Comparison of ENCODE assay signal across 31 cellular contexts in the genomic region with DNA sequence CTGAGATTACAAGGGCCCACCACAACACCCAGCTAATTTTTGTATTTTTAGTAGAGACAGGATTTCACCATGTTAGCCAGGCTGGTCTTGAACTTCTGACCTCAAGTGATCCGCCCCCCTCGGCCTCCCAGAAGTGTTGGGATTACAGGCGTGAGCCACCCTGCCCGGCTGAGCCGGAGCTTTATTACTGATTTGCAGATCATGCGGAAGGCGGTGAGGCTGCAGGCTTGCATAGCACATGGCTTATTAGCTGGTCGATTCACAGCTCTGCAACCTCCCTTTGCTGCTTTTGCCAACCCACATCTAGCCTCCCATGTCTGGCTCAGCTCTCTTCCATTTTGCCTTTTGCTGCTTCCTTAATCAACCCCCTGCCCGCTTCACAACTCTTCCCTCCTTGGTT.
"Had no signal": no experiment of that assay in that cellular context is flagged by ENCODE, and none has a peak within 500 bp of the region (broad histone marks: within the 10 kb centered on the region; RNA-seq: fewer than 3 reads in every experiment).

No MANE protein-coding gene starts in this region.

- H3K27ac ChIP-seq: breast epithelium, dorsolateral prefrontal cortex, gastrocnemius medialis, ovary, prostate gland, sigmoid colon, upper lobe of right lung, VCaP had no signal

- H3K27ac Mint-ChIP-seq: activated naive CD4-positive, alpha-beta T cell treated with anti-CD3 and anti-CD28 coated beads, Interleukin-2, amount 50 U/mL, for 24 hours; activated naive CD8-positive, alpha-beta T cell treated with anti-CD3 and anti-CD28 coated beads, Interleukin-2, amount 50 U/mL, for 24 hours; activated T-cell treated with anti-CD3 and anti-CD28 coated beads, Interleukin-2, amount 50 U/mL, for 24 hours; effector memory CD8-positive, alpha-beta T cell; natural killer cell; stimulated activated memory B cell treated with anti-CD40 and anti-IgM and Interleukin-4, amounts not matched to agents 10 μg/mL and 1 μg/mL and 100 μg/mL, for 72 hours; T-cell had no signal

- H3K4me3 Mint-ChIP-seq: activated CD4-positive, alpha-beta memory T cell treated with anti-CD3 and anti-CD28 coated beads, Interleukin-2, amount 10 ng/mL, durations not matched to agents 7 days and 5 days; activated CD4-positive, alpha-beta T cell treated with anti-CD3 and anti-CD28 coated beads, Interleukin-2, amount 10 ng/mL, durations not matched to agents 7 days and 5 days; activated naive CD4-positive, alpha-beta T cell treated with anti-CD3 and anti-CD28 coated beads, Interleukin-2, amount 50 U/mL, for 24 hours; activated naive CD8-positive, alpha-beta T cell treated with anti-CD3 and anti-CD28 coated beads, Interleukin-2, amount 50 U/mL, for 24 hours; activated T-cell treated with anti-CD3 and anti-CD28 coated beads, Interleukin-2, amount 50 U/mL, for 24 hours; central memory CD8-positive, alpha-beta T cell; effector memory CD8-positive, alpha-beta T cell; natural killer cell; stimulated activated memory B cell treated with anti-CD40 and anti-IgM and Interleukin-4, amounts not matched to agents 10 μg/mL and 1 μg/mL and 100 μg/mL, for 72 hours; stimulated activated naive CD8-positive, alpha-beta T cell treated with anti-CD3 and anti-CD28 coated beads, Interleukin-15, amount 100 ng/mL, for 72 hours; T-cell had no signal

- ATAC-seq: activated CD4-positive, CD25-positive, alpha-beta regulatory T cell treated with anti-CD3 and anti-CD28 coated beads, Interleukin-2, amount 50 U/mL, for 24 hours; activated naive CD8-positive, alpha-beta T cell treated with anti-CD3 and anti-CD28 coated beads, Interleukin-2, amount 50 U/mL, for 24 hours; effector memory CD8-positive, alpha-beta T cell; gastrocnemius medialis; natural killer cell; stimulated activated memory B cell treated with anti-CD40 and anti-IgM and Interleukin-4, amounts not matched to agents 10 μg/mL and 1 μg/mL and 100 μg/mL, for 72 hours; stimulated activated naive CD8-positive, alpha-beta T cell treated with anti-CD3 and anti-CD28 coated beads, Interleukin-15, amount 100 ng/mL, for 72 hours; T-cell; upper lobe of right lung had no signal

- H3K9me3 Mint-ChIP-seq: activated CD4-positive, alpha-beta memory T cell treated with anti-CD3 and anti-CD28 coated beads, Interleukin-2, amount 10 ng/mL, durations not matched to agents 7 days and 5 days; activated CD4-positive, alpha-beta T cell treated with anti-CD3 and anti-CD28 coated beads, Interleukin-2, amount 10 ng/mL, durations not matched to agents 7 days and 5 days; activated naive CD4-positive, alpha-beta T cell treated with anti-CD3 and anti-CD28 coated beads, Interleukin-2, amount 50 U/mL, for 24 hours; activated naive CD8-positive, alpha-beta T cell treated with anti-CD3 and anti-CD28 coated beads, Interleukin-2, amount 50 U/mL, for 24 hours; activated T-cell treated with anti-CD3 and anti-CD28 coated beads, Interleukin-2, amount 50 U/mL, for 24 hours; central memory CD8-positive, alpha-beta T cell; natural killer cell; stimulated activated memory B cell treated with anti-CD40 and anti-IgM and Interleukin-4, amounts not matched to agents 10 μg/mL and 1 μg/mL and 100 μg/mL, for 72 hours; stimulated activated naive CD8-positive, alpha-beta T cell treated with anti-CD3 and anti-CD28 coated beads, Interleukin-15, amount 100 ng/mL, for 72 hours; T-cell had no signal

- DNase-seq: activated CD4-positive, alpha-beta memory T cell treated with anti-CD3 and anti-CD28 coated beads, Interleukin-2, amount 10 ng/mL, durations not matched to agents 7 days and 5 days; activated CD4-positive, alpha-beta T cell treated with anti-CD3 and anti-CD28 coated beads, Interleukin-2, amount 10 ng/mL, durations not matched to agents 7 days and 5 days; activated CD8-positive, alpha-beta memory T cell treated with anti-CD3 and anti-CD28 coated beads, Interleukin-2, amount 50 U/mL, for 48 hours; activated naive CD8-positive, alpha-beta T cell treated with anti-CD3 and anti-CD28 coated beads, Interleukin-2, amount 50 U/mL, for 24 hours; activated T-cell treated with anti-CD3 and anti-CD28 coated beads, Interleukin-2, amount 50 U/mL, for 24 hours; amygdala; dorsolateral prefrontal cortex; effector memory CD8-positive, alpha-beta T cell; erythroblast; gastrocnemius medialis; glutamatergic neuron; left ventricle myocardium inferior; natural killer cell; ovary; sigmoid colon; small intestine; stimulated activated CD4-positive, alpha-beta T cell treated with anti-CD3 and anti-CD28 coated beads, Interleukin-1b, Interleukin-23, amount 100 ng/mL, for 48 hours; stimulated activated CD4-positive, alpha-beta T cell treated with anti-CD3 and anti-CD28 coated beads, Interleukin-4, amount 100 ng/mL, for 4 hours; stimulated activated CD8-positive, alpha-beta memory T cell treated with anti-CD3 and anti-CD28 coated beads, Interleukin-4, amount 100 ng/mL, for 48 hours; stimulated activated naive CD8-positive, alpha-beta T cell treated with anti-CD3 and anti-CD28 coated beads, Interleukin-15, amount 100 ng/mL, for 72 hours; substantia nigra; T-cell; T-helper 9 cell; upper lobe of right lung had no signal

- H3K36me3 Mint-ChIP-seq: activated naive CD4-positive, alpha-beta T cell treated with anti-CD3 and anti-CD28 coated beads, Interleukin-2, amount 50 U/mL, for 24 hours; natural killer cell; stimulated activated memory B cell treated with anti-CD40 and anti-IgM and Interleukin-4, amounts not matched to agents 10 μg/mL and 1 μg/mL and 100 μg/mL, for 72 hours; T-cell had no signal

- H3K4me1 ChIP-seq: breast epithelium had no signal

- H3K36me3 ChIP-seq: breast epithelium, gastrocnemius medialis, left ventricle myocardium inferior, ovary, prostate gland, sigmoid colon, upper lobe of right lung had no signal

- H3K27me3 Mint-ChIP-seq: activated T-cell treated with anti-CD3 and anti-CD28 coated beads, Interleukin-2, amount 50 U/mL, for 24 hours; stimulated activated memory B cell treated with anti-CD40 and anti-IgM and Interleukin-4, amounts not matched to agents 10 μg/mL and 1 μg/mL and 100 μg/mL, for 72 hours; stimulated activated naive CD8-positive, alpha-beta T cell treated with anti-CD3 and anti-CD28 coated beads, Interleukin-15, amount 100 ng/mL, for 72 hours had no signal

- H3K4me3 ChIP-seq: breast epithelium, dorsolateral prefrontal cortex, gastrocnemius medialis, left ventricle myocardium inferior, ovary, prostate gland, sigmoid colon, upper lobe of right lung had no signal

- H3K27me3 ChIP-seq: breast epithelium, gastrocnemius medialis, ovary, upper lobe of right lung had no signal

- H3K4me1 Mint-ChIP-seq: activated naive CD4-positive, alpha-beta T cell treated with anti-CD3 and anti-CD28 coated beads, Interleukin-2, amount 50 U/mL, for 24 hours; activated naive CD8-positive, alpha-beta T cell treated with anti-CD3 and anti-CD28 coated beads, Interleukin-2, amount 50 U/mL, for 24 hours; central memory CD8-positive, alpha-beta T cell; natural killer cell; stimulated activated memory B cell treated with anti-CD40 and anti-IgM and Interleukin-4, amounts not matched to agents 10 μg/mL and 1 μg/mL and 100 μg/mL, for 72 hours; stimulated activated naive CD8-positive, alpha-beta T cell treated with anti-CD3 and anti-CD28 coated beads, Interleukin-15, amount 100 ng/mL, for 72 hours had no signal

- H3K9me3 ChIP-seq: breast epithelium, gastrocnemius medialis, ovary, prostate gland, upper lobe of right lung had no signal
